ENCODE assay signal across 26 cellular contexts in genomic region chr11:70816156-70816678, GRCh38.
"Had no signal": no experiment of that assay in that cellular context is flagged by ENCODE, and none has a peak within 500 bp of the region (broad histone marks: within the 10 kb centered on the region; RNA-seq: fewer than 3 reads in every experiment).

No MANE protein-coding gene starts in this region.

- H3K9me3 ChIP-seq: ascending aorta, Peyer's patch had no signal

- H3K27ac ChIP-seq: ascending aorta, Peyer's patch had no signal

- DNase-seq: activated CD4-positive, alpha-beta T cell treated with anti-CD3 and anti-CD28 coated beads, Interleukin-2, amount 10 ng/mL, durations not matched to agents 24 days and 14 days; activated CD4-positive, alpha-beta T cell treated with anti-CD3 and anti-CD28 coated beads, Interleukin-2, amount 50 U/mL, for 48 hours; activated CD8-positive, alpha-beta T cell treated with anti-CD3 and anti-CD28 coated beads, Interleukin-2, amount 10 ng/mL, durations not matched to agents 7 days and 5 days; activated gamma-delta T cell; activated naive CD4-positive, alpha-beta T cell treated with Interleukin-2 at 50 U/mL for 16 hours; activated naive CD8-positive, alpha-beta T cell treated with anti-CD3 and anti-CD28 coated beads, Interleukin-2, amount 10 ng/mL, durations not matched to agents 7 days and 5 days; activated T-cell treated with anti-CD3 and anti-CD28 coated beads, Interleukin-2, amount 50 U/mL, for 24 hours; amygdala; caudate nucleus; cerebellar nuclear complex; Karpas-422; NCI-H1105; NCI-H1436 treated with DMSO at 0.1 percent for 48 hours; NCI-H1694 treated with DMSO at 0.1 percent for 48 hours; NCI-H2029; NCI-H446; NCI-H524 treated with DMSO at 0.1 percent for 48 hours; NCI-H82; NK-92 treated with Interleukin-12 subunit alpha and Interleukin-12 subunit beta, amount 100 ng/mL, for 24 hours; PC-3; Peyer's patch; RPMI8226; SIG-M5; T1000 had no signal

- H3K4me3 ChIP-seq: ascending aorta, K562, Peyer's patch had no signal

- H3K4me1 ChIP-seq: ascending aorta, Peyer's patch had no signal

- H3K27me3 ChIP-seq: ascending aorta, Peyer's patch had no signal

- H3K36me3 ChIP-seq: ascending aorta, Peyer's patch had no signal
